In the genomic region with DNA sequence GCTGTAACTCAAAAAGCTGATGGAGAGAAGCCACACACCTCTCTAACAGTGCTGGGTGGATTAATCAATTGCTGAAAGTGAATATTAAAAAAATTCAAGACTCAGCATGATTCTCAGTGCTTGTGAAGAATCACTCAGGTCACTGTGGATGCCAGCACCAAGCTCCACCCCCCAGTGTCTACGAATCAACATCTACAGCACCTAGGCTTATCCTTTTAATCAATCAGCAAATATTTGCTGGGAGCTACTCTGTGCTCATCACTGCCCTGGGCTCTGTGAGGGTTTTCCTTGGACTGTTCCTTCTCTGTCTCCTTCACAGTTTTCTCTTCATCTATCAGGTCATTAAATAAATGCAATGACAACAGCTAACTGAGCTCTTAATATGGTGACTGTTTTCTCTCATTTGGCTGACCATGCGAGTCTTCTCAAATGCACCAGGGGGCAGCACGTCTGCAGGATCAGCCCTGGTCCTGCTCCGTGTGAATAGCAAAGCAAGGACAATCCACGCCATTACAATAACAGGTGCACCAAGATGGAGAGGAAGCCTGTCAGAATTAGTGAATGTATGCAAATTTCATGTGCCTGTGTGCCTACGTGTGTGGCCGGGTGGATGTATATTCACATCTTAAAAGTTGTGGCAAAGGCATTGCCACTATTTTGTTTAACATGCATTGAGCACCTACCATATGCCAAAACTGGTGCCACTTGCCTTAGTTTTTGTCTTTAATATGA, we compare ENCODE assay signal across 8 cellular contexts. TPM values are rescaled to one million over a fixed set of nuclear protein-coding genes. Genes with fewer than 3 reads are reported as not detected.
DNase-seq lines count a peak whose midpoint lies in the region; ATAC-seq and TF ChIP-seq lines count a peak whose summit lies in the region.

No MANE protein-coding gene starts in this region.

- H3K9me3 Mint-ChIP-seq in stimulated activated effector memory CD8-positive, alpha-beta T cell treated with anti-CD3 and anti-CD28 coated beads, Interleukin-12 subunit alpha, Interleukin-12 subunit beta, amount 100 ng/mL, for 72 hours = peaks cover 4% of the 10 kb centered on the region

- no peaks in the 10 kb centered on the region for H3K27me3 ChIP-seq in right lobe of liver

- H3K36me3 ChIP-seq in right lobe of liver = no peaks in the 10 kb centered on the region

- in situ Hi-C loops in ACHN (cut with HindIII; ENCODE audit: low pct_ligation_motif_present, low pct_unique_long_range_greater_than_20kb, low sequenced_read_pairs) (no loop called here), GM13976 (cut with MboI; ENCODE audit: low sequenced_read_pairs, unreplicated experiment) (loop anchor here (10.0 kb wide), 1 partner anchor 149 kb away; no protein-coding TSS in a partner anchor)

- TF ChIP-seq CTCF in GM13976 (IDR thresholded peaks at IDR 0.05; ENCODE audit: borderline replicate concordance, control extremely low read depth, extremely low read depth, insufficient read depth, missing control alignments) (peak; percentile 89), choroid plexus epithelial cell (conservative IDR thresholded peaks at IDR 0.05; ENCODE audit: low read depth, low read length) (peak; percentile 92), right lobe of liver (IDR thresholded peaks at IDR 0.05) (peak; percentile 59 to 69 (median 65))

- TF ChIP-seq POLR2A in right lobe of liver (IDR thresholded peaks at IDR 0.05) = no peak

- H3K4me1 Mint-ChIP-seq in stimulated activated effector memory CD8-positive, alpha-beta T cell treated with anti-CD3 and anti-CD28 coated beads, Interleukin-12 subunit alpha, Interleukin-12 subunit beta, amount 100 ng/mL, for 72 hours = peaks cover 6% of the 10 kb centered on the region

- no peak overlapping the region for H3K4me3 Mint-ChIP-seq in stimulated activated effector memory CD8-positive, alpha-beta T cell treated with anti-CD3 and anti-CD28 coated beads, Interleukin-12 subunit alpha, Interleukin-12 subunit beta, amount 100 ng/mL, for 72 hours

- peaks cover 0 to 39% (median 2%) of the 10 kb centered on the region in 4 donors for H3K4me1 ChIP-seq in right lobe of liver

- intact Hi-C loops in right lobe of liver (cut with DNase I) = no loop called here

- H3K4me3 ChIP-seq in choroid plexus epithelial cell (ENCODE audit: low read depth, low read length) (no peak overlapping the region), right lobe of liver (no peak overlapping the region)

- peak; percentile 48 for DNase-seq in ACHN
- DNase-seq in GM13976 (ENCODE audit: low spot score) = peak; percentile 57
- peak; percentile 76 for DNase-seq in NCI-H146 (lab: John Stamatoyannopoulos, UW)
- peak; percentile 80 for DNase-seq in SW480 (ENCODE audit: low spot score)
- peak; percentile 79 for DNase-seq in choroid plexus epithelial cell (ENCODE audit: low read depth)
- DNase-seq in right lobe of liver = peak in 2 of 3 donors; percentile 62 to 75
- peak; percentile 23 to 55 for DNase-seq in stimulated activated effector memory CD8-positive, alpha-beta T cell treated with anti-CD3 and anti-CD28 coated beads, Interleukin-12 subunit alpha, Interleukin-12 subunit beta, amount 100 ng/mL, for 72 hours (ENCODE audit: low spot score in 2 of 2)

- ATAC-seq in HG02840 (IDR thresholded peaks at IDR 0.05; ENCODE audit: low FRiP score, unreplicated experiment) (peak; percentile 65), right lobe of liver (peak; percentile 81 to 91 (median 86))
- peak; percentile 70 for ATAC-seq in stimulated activated effector memory CD8-positive, alpha-beta T cell treated with anti-CD3 and anti-CD28 coated beads, Interleukin-12 subunit alpha, Interleukin-12 subunit beta, amount 100 ng/mL, for 72 hours

- H3K27ac ChIP-seq in right lobe of liver = peak overlapping the region in 1 of 3 donors; percentile 64

- no peaks in the 10 kb centered on the region for H3K9me3 ChIP-seq in right lobe of liver

- no peaks in the 10 kb centered on the region for H3K36me3 Mint-ChIP-seq in stimulated activated effector memory CD8-positive, alpha-beta T cell treated with anti-CD3 and anti-CD28 coated beads, Interleukin-12 subunit alpha, Interleukin-12 subunit beta, amount 100 ng/mL, for 72 hours

- no peak overlapping the region for H3K27ac Mint-ChIP-seq in stimulated activated effector memory CD8-positive, alpha-beta T cell treated with anti-CD3 and anti-CD28 coated beads, Interleukin-12 subunit alpha, Interleukin-12 subunit beta, amount 100 ng/mL, for 72 hours

- 38% methylated on average over 6 of the region's 7 CpGs for WGBS in right lobe of liver (ENCODE audit: insufficient coverage, low coverage, low lambda C conversion rate, missing lambda C conversion rate)

RNA-seq across cellular contexts. Expression of a gene that starts 14.6 kb away (rescaled TPM):
- not detected for total RNA-seq in right lobe of liver
